3 cellular contexts compared by ENCODE assay signal in the genomic region with DNA sequence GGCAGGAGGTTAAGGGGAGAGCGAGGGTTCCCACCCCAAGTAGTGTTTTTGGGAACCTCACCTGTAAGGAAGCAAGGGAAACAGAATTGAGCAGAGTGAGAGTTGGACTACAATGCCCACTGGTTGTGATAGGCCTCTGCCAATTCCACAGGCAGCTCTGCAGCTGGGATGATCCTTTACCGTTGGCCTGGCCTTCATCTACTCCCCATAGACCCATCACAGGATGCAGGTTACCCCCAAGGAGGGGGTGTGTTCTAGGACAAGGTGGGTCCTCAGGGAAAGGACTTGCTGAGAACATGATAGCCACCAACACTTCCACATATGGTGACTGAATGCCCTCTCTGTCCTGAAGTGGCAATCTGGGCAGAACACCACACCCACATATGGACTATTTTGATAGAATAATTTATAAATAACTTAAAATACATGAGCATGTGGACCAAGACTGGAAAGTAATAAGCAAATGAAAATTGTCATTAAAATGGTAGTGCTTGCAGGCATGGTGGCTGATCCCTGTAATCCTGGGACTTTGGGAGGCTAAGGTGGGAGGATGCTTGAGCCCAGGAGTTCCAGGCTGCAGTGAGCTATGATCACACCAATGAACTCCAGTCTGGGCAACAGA.
TF ChIP-seq lines count a peak whose summit lies in the region.

No MANE protein-coding gene starts in this region.

TF ChIP-seq in SK-N-SH treated with all-trans-retinoic acid at 6 μM for 48 hours, 23 proteins besides CTCF, POLR2A, EP300 and RAD21:
- TF ChIP-seq CSDC2 (CRISPR knock-in tag; IDR thresholded peaks at IDR 0.05) (no peak), TCF4 (CRISPR knock-in tag; IDR thresholded peaks at IDR 0.05; ENCODE audit: borderline replicate concordance) (no peak), ZNF565 (CRISPR knock-in tag; conservative IDR thresholded peaks at IDR 0.05; ENCODE audit: low read depth) (no peak), SNAI2 (CRISPR knock-in tag; IDR thresholded peaks at IDR 0.05) (no peak), BACH2 (CRISPR knock-in tag; IDR thresholded peaks at IDR 0.05; ENCODE audit: borderline replicate concordance) (no peak), ZC3H10 (CRISPR knock-in tag; IDR thresholded peaks at IDR 0.05) (no peak), ESRRG (CRISPR knock-in tag; IDR thresholded peaks at IDR 0.05) (no peak), GLIS3 (CRISPR knock-in tag; IDR thresholded peaks at IDR 0.05) (no peak), ARNTL (CRISPR knock-in tag; IDR thresholded peaks at IDR 0.05; ENCODE audit: borderline replicate concordance, low read depth) (no peak), ZNF8 (CRISPR knock-in tag; IDR thresholded peaks at IDR 0.05) (no peak)
- TF ChIP-seq, protein P1, sequence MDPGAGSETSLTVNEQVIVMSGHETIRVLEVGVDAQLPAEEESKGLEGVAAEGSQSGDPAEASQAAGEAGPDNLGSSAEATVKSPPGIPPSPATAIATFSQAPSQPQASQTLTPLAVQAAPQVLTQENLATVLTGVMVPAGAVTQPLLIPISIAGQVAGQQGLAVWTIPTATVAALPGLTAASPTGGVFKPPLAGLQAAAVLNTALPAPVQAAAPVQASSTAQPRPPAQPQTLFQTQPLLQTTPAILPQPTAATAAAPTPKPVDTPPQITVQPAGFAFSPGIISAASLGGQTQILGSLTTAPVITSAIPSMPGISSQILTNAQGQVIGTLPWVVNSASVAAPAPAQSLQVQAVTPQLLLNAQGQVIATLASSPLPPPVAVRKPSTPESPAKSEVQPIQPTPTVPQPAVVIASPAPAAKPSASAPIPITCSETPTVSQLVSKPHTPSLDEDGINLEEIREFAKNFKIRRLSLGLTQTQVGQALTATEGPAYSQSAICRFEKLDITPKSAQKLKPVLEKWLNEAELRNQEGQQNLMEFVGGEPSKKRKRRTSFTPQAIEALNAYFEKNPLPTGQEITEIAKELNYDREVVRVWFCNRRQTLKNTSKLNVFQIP (CRISPR knock-in tag; IDR thresholded peaks at IDR 0.05; ENCODE audit: borderline replicate concordance, low read depth): no peak
- TF ChIP-seq, protein P2, sequence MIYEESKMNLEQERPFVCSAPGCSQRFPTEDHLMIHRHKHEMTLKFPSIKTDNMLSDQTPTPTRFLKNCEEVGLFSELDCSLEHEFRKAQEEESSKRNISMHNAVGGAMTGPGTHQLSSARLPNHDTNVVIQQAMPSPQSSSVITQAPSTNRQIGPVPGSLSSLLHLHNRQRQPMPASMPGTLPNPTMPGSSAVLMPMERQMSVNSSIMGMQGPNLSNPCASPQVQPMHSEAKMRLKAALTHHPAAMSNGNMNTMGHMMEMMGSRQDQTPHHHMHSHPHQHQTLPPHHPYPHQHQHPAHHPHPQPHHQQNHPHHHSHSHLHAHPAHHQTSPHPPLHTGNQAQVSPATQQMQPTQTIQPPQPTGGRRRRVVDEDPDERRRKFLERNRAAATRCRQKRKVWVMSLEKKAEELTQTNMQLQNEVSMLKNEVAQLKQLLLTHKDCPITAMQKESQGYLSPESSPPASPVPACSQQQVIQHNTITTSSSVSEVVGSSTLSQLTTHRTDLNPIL (CRISPR knock-in tag; IDR thresholded peaks at IDR 0.05; ENCODE audit: low read depth): no peak
- TF ChIP-seq, protein P3, sequence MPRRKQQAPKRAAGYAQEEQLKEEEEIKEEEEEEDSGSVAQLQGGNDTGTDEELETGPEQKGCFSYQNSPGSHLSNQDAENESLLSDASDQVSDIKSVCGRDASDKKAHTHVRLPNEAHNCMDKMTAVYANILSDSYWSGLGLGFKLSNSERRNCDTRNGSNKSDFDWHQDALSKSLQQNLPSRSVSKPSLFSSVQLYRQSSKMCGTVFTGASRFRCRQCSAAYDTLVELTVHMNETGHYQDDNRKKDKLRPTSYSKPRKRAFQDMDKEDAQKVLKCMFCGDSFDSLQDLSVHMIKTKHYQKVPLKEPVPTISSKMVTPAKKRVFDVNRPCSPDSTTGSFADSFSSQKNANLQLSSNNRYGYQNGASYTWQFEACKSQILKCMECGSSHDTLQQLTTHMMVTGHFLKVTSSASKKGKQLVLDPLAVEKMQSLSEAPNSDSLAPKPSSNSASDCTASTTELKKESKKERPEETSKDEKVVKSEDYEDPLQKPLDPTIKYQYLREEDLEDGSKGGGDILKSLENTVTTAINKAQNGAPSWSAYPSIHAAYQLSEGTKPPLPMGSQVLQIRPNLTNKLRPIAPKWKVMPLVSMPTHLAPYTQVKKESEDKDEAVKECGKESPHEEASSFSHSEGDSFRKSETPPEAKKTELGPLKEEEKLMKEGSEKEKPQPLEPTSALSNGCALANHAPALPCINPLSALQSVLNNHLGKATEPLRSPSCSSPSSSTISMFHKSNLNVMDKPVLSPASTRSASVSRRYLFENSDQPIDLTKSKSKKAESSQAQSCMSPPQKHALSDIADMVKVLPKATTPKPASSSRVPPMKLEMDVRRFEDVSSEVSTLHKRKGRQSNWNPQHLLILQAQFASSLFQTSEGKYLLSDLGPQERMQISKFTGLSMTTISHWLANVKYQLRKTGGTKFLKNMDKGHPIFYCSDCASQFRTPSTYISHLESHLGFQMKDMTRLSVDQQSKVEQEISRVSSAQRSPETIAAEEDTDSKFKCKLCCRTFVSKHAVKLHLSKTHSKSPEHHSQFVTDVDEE (CRISPR knock-in tag; IDR thresholded peaks at IDR 0.05): no peak

TF ChIP-seq in SK-N-SH, 30 proteins besides CTCF, POLR2A, EP300 and RAD21:
- TF ChIP-seq EZH2phosphoT487 (IDR thresholded peaks at IDR 0.05; ENCODE audit: borderline replicate concordance, low read depth) (no peak), NFIC (IDR thresholded peaks at IDR 0.05; ENCODE audit: borderline replicate concordance) (no peak), TEAD4 (IDR thresholded peaks at IDR 0.05; ENCODE audit: borderline replicate concordance, insufficient read depth) (no peak), GABPA (IDR thresholded peaks at IDR 0.05; ENCODE audit: low read depth) (no peak), RCOR1 (IDR thresholded peaks at IDR 0.05; ENCODE audit: low read length) (no peak), FOXJ3 (CRISPR knock-in tag; IDR thresholded peaks at IDR 0.05) (no peak), NRF1 (IDR thresholded peaks at IDR 0.05; ENCODE audit: low read depth, low read length) (no peak), FOXM1 (IDR thresholded peaks at IDR 0.05; ENCODE audit: low read depth) (no peak), RFX5 (IDR thresholded peaks at IDR 0.05; ENCODE audit: low read length) (no peak), FOSL2 (IDR thresholded peaks at IDR 0.05; ENCODE audit: borderline replicate concordance, low read depth) (no peak), POLR2AphosphoS5 (IDR thresholded peaks at IDR 0.05; ENCODE audit: low read depth, low read length) (no peak), RXRA (IDR thresholded peaks at IDR 0.05; ENCODE audit: borderline replicate concordance, low read depth) (no peak), SMC3 (IDR thresholded peaks at IDR 0.05; ENCODE audit: low read depth, low read length) (no peak), CHD2 (IDR thresholded peaks at IDR 0.05; ENCODE audit: low read length, partially characterized antibody) (no peak)
- TF ChIP-seq, protein P4, sequence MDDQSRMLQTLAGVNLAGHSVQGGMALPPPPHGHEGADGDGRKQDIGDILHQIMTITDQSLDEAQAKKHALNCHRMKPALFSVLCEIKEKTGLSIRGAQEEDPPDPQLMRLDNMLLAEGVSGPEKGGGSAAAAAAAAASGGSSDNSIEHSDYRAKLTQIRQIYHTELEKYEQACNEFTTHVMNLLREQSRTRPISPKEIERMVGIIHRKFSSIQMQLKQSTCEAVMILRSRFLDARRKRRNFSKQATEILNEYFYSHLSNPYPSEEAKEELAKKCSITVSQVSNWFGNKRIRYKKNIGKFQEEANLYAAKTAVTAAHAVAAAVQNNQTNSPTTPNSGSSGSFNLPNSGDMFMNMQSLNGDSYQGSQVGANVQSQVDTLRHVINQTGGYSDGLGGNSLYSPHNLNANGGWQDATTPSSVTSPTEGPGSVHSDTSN (IDR thresholded peaks at IDR 0.05): no peak
- TF ChIP-seq, protein P5, sequence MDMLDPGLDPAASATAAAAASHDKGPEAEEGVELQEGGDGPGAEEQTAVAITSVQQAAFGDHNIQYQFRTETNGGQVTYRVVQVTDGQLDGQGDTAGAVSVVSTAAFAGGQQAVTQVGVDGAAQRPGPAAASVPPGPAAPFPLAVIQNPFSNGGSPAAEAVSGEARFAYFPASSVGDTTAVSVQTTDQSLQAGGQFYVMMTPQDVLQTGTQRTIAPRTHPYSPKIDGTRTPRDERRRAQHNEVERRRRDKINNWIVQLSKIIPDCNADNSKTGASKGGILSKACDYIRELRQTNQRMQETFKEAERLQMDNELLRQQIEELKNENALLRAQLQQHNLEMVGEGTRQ (IDR thresholded peaks at IDR 0.05; ENCODE audit: borderline replicate concordance, low read depth, low read length): no peak

TF ChIP-seq in WTC11, 78 proteins besides CTCF, POLR2A, EP300 and RAD21 (continued from another document):
- TF ChIP-seq, protein P6, sequence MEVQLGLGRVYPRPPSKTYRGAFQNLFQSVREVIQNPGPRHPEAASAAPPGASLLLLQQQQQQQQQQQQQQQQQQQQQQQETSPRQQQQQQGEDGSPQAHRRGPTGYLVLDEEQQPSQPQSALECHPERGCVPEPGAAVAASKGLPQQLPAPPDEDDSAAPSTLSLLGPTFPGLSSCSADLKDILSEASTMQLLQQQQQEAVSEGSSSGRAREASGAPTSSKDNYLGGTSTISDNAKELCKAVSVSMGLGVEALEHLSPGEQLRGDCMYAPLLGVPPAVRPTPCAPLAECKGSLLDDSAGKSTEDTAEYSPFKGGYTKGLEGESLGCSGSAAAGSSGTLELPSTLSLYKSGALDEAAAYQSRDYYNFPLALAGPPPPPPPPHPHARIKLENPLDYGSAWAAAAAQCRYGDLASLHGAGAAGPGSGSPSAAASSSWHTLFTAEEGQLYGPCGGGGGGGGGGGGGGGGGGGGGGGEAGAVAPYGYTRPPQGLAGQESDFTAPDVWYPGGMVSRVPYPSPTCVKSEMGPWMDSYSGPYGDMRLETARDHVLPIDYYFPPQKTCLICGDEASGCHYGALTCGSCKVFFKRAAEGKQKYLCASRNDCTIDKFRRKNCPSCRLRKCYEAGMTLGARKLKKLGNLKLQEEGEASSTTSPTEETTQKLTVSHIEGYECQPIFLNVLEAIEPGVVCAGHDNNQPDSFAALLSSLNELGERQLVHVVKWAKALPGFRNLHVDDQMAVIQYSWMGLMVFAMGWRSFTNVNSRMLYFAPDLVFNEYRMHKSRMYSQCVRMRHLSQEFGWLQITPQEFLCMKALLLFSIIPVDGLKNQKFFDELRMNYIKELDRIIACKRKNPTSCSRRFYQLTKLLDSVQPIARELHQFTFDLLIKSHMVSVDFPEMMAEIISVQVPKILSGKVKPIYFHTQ (CRISPR knock-in tag; IDR thresholded peaks at IDR 0.05): no peak
